10 cellular contexts compared by ENCODE assay signal in the genomic region with DNA sequence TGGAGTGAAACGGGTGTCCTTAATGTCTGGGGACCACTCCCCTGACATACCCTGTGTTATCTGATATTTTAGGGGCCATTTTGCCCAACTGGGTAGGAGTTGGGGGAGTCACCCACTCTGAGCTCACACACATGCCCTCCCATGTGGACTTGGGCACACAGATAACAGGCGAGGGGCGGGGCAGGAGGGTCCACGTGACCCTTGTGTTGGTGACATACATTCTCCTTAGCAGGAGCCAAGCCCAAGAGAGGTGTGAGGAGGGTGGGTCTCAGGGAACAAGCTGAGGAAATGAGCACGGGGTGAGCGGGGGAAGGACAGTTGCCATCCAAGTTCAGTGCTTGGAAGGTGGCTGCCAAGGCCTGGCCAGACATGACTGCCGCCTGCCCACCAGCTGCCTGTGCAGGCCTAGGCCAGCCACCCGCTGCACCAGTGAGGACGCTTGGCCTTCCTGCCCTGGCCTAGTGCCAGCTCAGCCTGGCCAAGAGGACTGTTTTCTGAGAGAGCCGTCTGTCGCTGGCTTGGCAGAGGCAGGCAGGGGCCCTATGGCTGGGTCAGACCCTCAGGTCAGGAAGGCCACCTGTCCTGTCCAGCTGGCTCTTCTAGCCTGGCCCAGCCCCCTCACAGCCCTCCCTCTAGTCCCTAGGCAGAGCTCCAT. TPM values are rescaled to one million over a fixed set of nuclear protein-coding genes. Genes with fewer than 3 reads are reported as not detected.
A peak's percentile ranks its signal among the peaks of the same experiment; 100 is the strongest.
DNase-seq lines count a peak whose midpoint lies in the region; TF ChIP-seq lines count a peak whose summit lies in the region.
"Had no signal": no experiment of that assay in that cellular context is flagged by ENCODE, and none has a peak within 500 bp of the region (broad histone marks: within the 10 kb centered on the region; RNA-seq: fewer than 3 reads in every experiment).

No MANE protein-coding gene starts in this region.

- H3K27ac ChIP-seq in colonic mucosa (no peak overlapping the region), urinary bladder (ENCODE audit: low read depth) (peak overlapping the region; percentile 11)
- H3K27ac ChIP-seq: 22Rv1, cardiac muscle cell had no signal

- H3K4me3 ChIP-seq in colonic mucosa (no peak overlapping the region), urinary bladder (ENCODE audit: low read depth, low read length) (no peak overlapping the region)
- H3K4me3 ChIP-seq: cardiac muscle cell had no signal

- no peaks in the 10 kb centered on the region for H3K27me3 ChIP-seq in colonic mucosa
- H3K27me3 ChIP-seq: cardiac muscle cell had no signal

- H3K27me3 Mint-ChIP-seq in activated T-cell treated with anti-CD3 and anti-CD28 coated beads, Interleukin-2, amount 50 U/mL, for 24 hours: no peaks in the 10 kb centered on the region

- H3K4me1 ChIP-seq in colonic mucosa (peaks cover 4% of the 10 kb centered on the region), urinary bladder (ENCODE audit: insufficient read depth) (no peaks in the 10 kb centered on the region)

- peaks cover 1% of the 10 kb centered on the region for H3K4me1 Mint-ChIP-seq in activated T-cell treated with anti-CD3 and anti-CD28 coated beads, Interleukin-2, amount 50 U/mL, for 24 hours (ENCODE audit: low read depth)

- peak in 2 of 3 experiments; percentile 23 to 71 for DNase-seq in NCI-H1417 (lab: John Stamatoyannopoulos, UW)
- DNase-seq in NCI-H1417 treated with DMSO at 0.1 percent for 48 hours (lab: John Stamatoyannopoulos, UW): no peak
- peak; percentile 37 for DNase-seq in colonic mucosa
- peak; percentile 26 to 70 for DNase-seq in lung microvascular endothelial cell (ENCODE audit: low read depth in 2 of 2)
- no peak for DNase-seq in activated naive CD4-positive, alpha-beta T cell treated with Interleukin-2 at 50 U/mL for 16 hours
- DNase-seq in activated T-cell treated with anti-CD3 and anti-CD28 coated beads, Interleukin-2, amount 50 U/mL, for 24 hours: no peak
- DNase-seq in effector CD8-positive, alpha-beta T cell (lab: John Stamatoyannopoulos, UW): no peak

- no peaks in the 10 kb centered on the region for H3K9me3 Mint-ChIP-seq in activated T-cell treated with anti-CD3 and anti-CD28 coated beads, Interleukin-2, amount 50 U/mL, for 24 hours

- H3K36me3 ChIP-seq in colonic mucosa (no peaks in the 10 kb centered on the region), urinary bladder (ENCODE audit: insufficient read depth) (no peaks in the 10 kb centered on the region)
- H3K36me3 ChIP-seq: cardiac muscle cell had no signal

- intact Hi-C loops in colonic mucosa (cut with DNase I): no loop called here

- TF ChIP-seq CTCF in colonic mucosa (IDR thresholded peaks at IDR 0.05): no peak

- H3K9ac ChIP-seq in colonic mucosa (ENCODE audit: low read depth in 2 of 2, low read length in 2 of 2): no peak overlapping the region

- H3K27ac Mint-ChIP-seq in activated T-cell treated with anti-CD3 and anti-CD28 coated beads, Interleukin-2, amount 50 U/mL, for 24 hours: no peak overlapping the region

- whole genome bisulfite sequencing in urinary bladder: 56% methylated on average over 11 of the region's 11 CpGs

- H3K9me3 ChIP-seq in colonic mucosa: no peaks in the 10 kb centered on the region

- no peak overlapping the region for H3K4me3 Mint-ChIP-seq in activated T-cell treated with anti-CD3 and anti-CD28 coated beads, Interleukin-2, amount 50 U/mL, for 24 hours

- no peaks in the 10 kb centered on the region for H3K36me3 Mint-ChIP-seq in activated T-cell treated with anti-CD3 and anti-CD28 coated beads, Interleukin-2, amount 50 U/mL, for 24 hours (ENCODE audit: low read depth)

RNA-seq across cellular contexts. Expression of gene TMEM115, which starts 31.3 kb away (rescaled TPM):
- total RNA-seq in colonic mucosa (10 to 100 TPM; 42.1 to 45.0 TPM), lung microvascular endothelial cell (27.7 and 44.4 TPM in 2 replicates), urinary bladder (16.2 TPM)
- polyA plus RNA-seq in urinary bladder: 49.8 TPM

RNA-seq across cellular contexts. Expression of gene CYB561D2, which starts 40.0 kb away (rescaled TPM):
- total RNA-seq in colonic mucosa (10 to 100 TPM; 30.9 to 46.2 TPM), lung microvascular endothelial cell (15.5 and 21.6 TPM in 2 replicates), urinary bladder (8.6 TPM)
- 19.2 TPM for polyA plus RNA-seq in urinary bladder

RNA-seq across cellular contexts. Expression of gene NPRL2, which starts 40.1 kb away (rescaled TPM):
- total RNA-seq in colonic mucosa (10 to 100 TPM; 23.2 to 29.6 TPM), lung microvascular endothelial cell (12.0 and 17.3 TPM in 2 replicates), urinary bladder (17.3 TPM)
- polyA plus RNA-seq in urinary bladder: 17.0 TPM

RNA-seq across cellular contexts. Expression of gene ZMYND10, which starts 45.1 kb away (rescaled TPM):
- total RNA-seq in colonic mucosa (1 to 10 TPM in 1 of 2 donors, under 1 TPM in 1; 0.37 to 1.5 TPM), lung microvascular endothelial cell (0.20 and 0.22 TPM in 2 replicates), urinary bladder (1.2 TPM)
- 0.62 TPM for polyA plus RNA-seq in urinary bladder

RNA-seq across cellular contexts. Expression of gene RASSF1, which starts 50.0 kb away (rescaled TPM):
- total RNA-seq in colonic mucosa: 10 to 100 TPM; 20.6 to 28.2 TPM
- 12.0 and 20.6 TPM in 2 replicates for total RNA-seq in lung microvascular endothelial cell
- 25.4 TPM for total RNA-seq in urinary bladder
- polyA plus RNA-seq in urinary bladder: 41.5 TPM

Comparison
In these comparisons a context has a peak if more than half of its experiments do, and no peak if none do; other contexts are left out.
1. DNase-seq: peak in NCI-H1417 (2 of 3), colonic mucosa (single experiment) and lung microvascular endothelial cell (2 of 2); none in NCI-H1417 treated with DMSO at 0.1 percent for 48 hours (single experiment), activated naive CD4-positive, alpha-beta T cell treated with Interleukin-2 at 50 U/mL for 16 hours (single experiment), activated T-cell treated with anti-CD3 and anti-CD28 coated beads, Interleukin-2, amount 50 U/mL, for 24 hours (single experiment) and effector CD8-positive, alpha-beta T cell (single experiment).